In genomic region chrX:74923942-74924448, GRCh38 we compare ENCODE assay signal across 8 cellular contexts. TPM values are rescaled to one million over a fixed set of nuclear protein-coding genes. Genes with fewer than 3 reads are reported as not detected.
DNase-seq lines count a peak whose midpoint lies in the region; ATAC-seq and TF ChIP-seq lines count a peak whose summit lies in the region.

No MANE protein-coding gene starts in this region.

- H3K9ac ChIP-seq in HUES64 (ENCODE audit: low read depth, low read length) (no peak overlapping the region), mesendoderm (ENCODE audit: low read length) (no peak overlapping the region)

- POLR2A ChIA-PET in HEK293T (lab: Yijun Ruan, JAX) = no interaction called here

- TF ChIP-seq POLR2A in thyroid gland (IDR thresholded peaks at IDR 0.05) = no peak

- H3K4ac ChIP-seq in mesendoderm (ENCODE audit: low read depth, low read length) = no peak overlapping the region

- H3K79me1 ChIP-seq in mesendoderm (ENCODE audit: low read length) = no peaks in the 10 kb centered on the region

- H2BK5ac ChIP-seq in mesendoderm (ENCODE audit: low read length) = no peak overlapping the region

- peak overlapping the region; percentile 79 for H3K56ac ChIP-seq in mesendoderm (ENCODE audit: low read length)

- H3K4me3 ChIP-seq in right atrium auricular region (peak overlapping the region in 1 of 2 donors; percentile 51), HUES64 (ENCODE audit: low read length) (peak overlapping the region; percentile 56), mesendoderm (ENCODE audit: low read length) (no peak overlapping the region), thyroid gland (replicated peaks in 1 of 3) (peak overlapping the region in 2 of 3 donors; percentile 15 to 23)

- no peak overlapping the region for H2AK5ac ChIP-seq in mesendoderm (ENCODE audit: low read length)

- 5% methylated on average over 51 of the region's 51 CpGs for WGBS in HUES64
- WGBS in mesendoderm (ENCODE audit: extremely low coverage, insufficient coverage, low lambda C conversion rate) = no CpG with 5 or more reads among the region's 51 CpGs
- 2 to 11% methylated on average over 6 to 23 of the region's 51 CpGs for WGBS in thyroid gland, 2 donors

- no peaks in the 10 kb centered on the region for H3K79me2 ChIP-seq in mesendoderm (ENCODE audit: control insufficient read depth, insufficient read depth, low read length)

- H3K36me3 ChIP-seq in right atrium auricular region = no peaks in the 10 kb centered on the region
- H3K36me3 ChIP-seq in HUES64 (ENCODE audit: insufficient read depth, low read length) = no peaks in the 10 kb centered on the region
- H3K36me3 ChIP-seq in mesendoderm (ENCODE audit: control insufficient read depth, insufficient read depth, low read length) = no peaks in the 10 kb centered on the region
- H3K36me3 ChIP-seq in thyroid gland = no peaks in the 10 kb centered on the region

- H2BK15ac ChIP-seq in mesendoderm (replicated peaks; ENCODE audit: low read depth) = no peak overlapping the region

- DNase-seq in Right ventricle myocardium superior = peak; percentile 34
- DNase-seq in right atrium auricular region (ENCODE audit: low spot score) = no peak
- peak; percentile 18 for DNase-seq in mesendoderm
- DNase-seq in thyroid gland = peak; percentile 22 to 25
- no peak for DNase-seq in HEK293T (ENCODE audit: extremely low spot score)

- H4K8ac ChIP-seq in mesendoderm (ENCODE audit: low read depth, low read length) = no peak overlapping the region

- peaks cover 0 to 8% of the 10 kb centered on the region in 2 donors for H3K27me3 ChIP-seq in right atrium auricular region
- H3K27me3 ChIP-seq in HUES64 (ENCODE audit: insufficient read depth, low read length) = peaks cover 49% of the 10 kb centered on the region
- H3K27me3 ChIP-seq in mesendoderm (ENCODE audit: insufficient read depth, low read length, poor library complexity) = no peaks in the 10 kb centered on the region
- peaks cover 6% of the 10 kb centered on the region for H3K27me3 ChIP-seq in thyroid gland

- H3K9me3 ChIP-seq in right atrium auricular region (no peaks in the 10 kb centered on the region), HUES64 (ENCODE audit: insufficient read depth, low read depth, low read length) (no peaks in the 10 kb centered on the region), thyroid gland (no peaks in the 10 kb centered on the region)

- H3K18ac ChIP-seq in mesendoderm (ENCODE audit: low read length) = no peak overlapping the region

- no peak for TF ChIP-seq CTCF in right atrium auricular region (IDR thresholded peaks at IDR 0.05)
- TF ChIP-seq CTCF in thyroid gland (IDR thresholded peaks at IDR 0.05) = no peak

- CTCF ChIA-PET in HEK293T (lab: Yijun Ruan, JAX) = no interaction called here

- H2BK120ac ChIP-seq in mesendoderm (ENCODE audit: low read depth, low read length) = no peak overlapping the region

- H3K4me1 ChIP-seq in right atrium auricular region = peaks cover 0 to 6% of the 10 kb centered on the region in 2 donors
- H3K4me1 ChIP-seq in HUES64 (ENCODE audit: insufficient read depth, low read length) = no peaks in the 10 kb centered on the region
- H3K4me1 ChIP-seq in mesendoderm (ENCODE audit: control insufficient read depth, low read depth, low read length) = no peaks in the 10 kb centered on the region
- peaks cover 0 to 8% of the 10 kb centered on the region in 2 donors for H3K4me1 ChIP-seq in thyroid gland

- intact Hi-C loops in Right ventricle myocardium superior (cut with DNase I) = no loop called here
- intact Hi-C loops in thyroid gland (cut with DNase I) = no loop called here

- H4K5ac ChIP-seq in mesendoderm (ENCODE audit: low read length) = no peak overlapping the region

- ATAC-seq in Right ventricle myocardium superior (ENCODE audit: poor library complexity) (peak; percentile 19), GM21447 (IDR thresholded peaks at IDR 0.05; ENCODE audit: unreplicated experiment) (no peak)

- peak overlapping the region; percentile 56 for H3K4me2 ChIP-seq in mesendoderm (ENCODE audit: low read length)

- no peak overlapping the region for H3K23ac ChIP-seq in mesendoderm (ENCODE audit: low read length)

- H3K27ac ChIP-seq in right atrium auricular region (no peak overlapping the region), HUES64 (ENCODE audit: low read depth, low read length) (no peak overlapping the region), angular gyrus (ENCODE audit: low read depth, low read length) (peak overlapping the region; percentile 30), mesendoderm (ENCODE audit: low read depth, low read length) (no peak overlapping the region), thyroid gland (peak overlapping the region in 1 of 3 donors; percentile 40)

TF ChIP-seq in HEK293T, 16 proteins besides CTCF, POLR2A, EP300 and RAD21:
- TF ChIP-seq FOXK2 (IDR thresholded peaks at IDR 0.05) = no peak
- no peak for TF ChIP-seq LEF1 (IDR thresholded peaks at IDR 0.05; ENCODE audit: borderline replicate concordance)
- TF ChIP-seq TARDBP (IDR thresholded peaks at IDR 0.05) = no peak
TF ChIP-seq in HEK293T: peak in this region for 0.

RNA-seq across cellular contexts. Expression of gene NEXMIF, which starts 1.3 kb away (rescaled TPM):
- total RNA-seq in Right ventricle myocardium superior (0.16 TPM), right atrium auricular region (under 1 TPM; 0.26 to 0.35 TPM), thyroid gland (1 to 10 TPM; 1.6 to 2.5 (median 2.1) TPM)
- 0.25 TPM for polyA plus RNA-seq in HUES64 (2013, experiment 1 of 2)
- polyA plus RNA-seq in HUES64 (2013, experiment 2 of 2) = 0.25 TPM
- polyA plus RNA-seq in mesendoderm (2013, experiment 1 of 2) = 0.07 TPM
- 0.06 TPM for polyA plus RNA-seq in mesendoderm (2013, experiment 2 of 2)

Comparison
In these comparisons a context has a peak if more than half of its experiments do, and no peak if none do; other contexts are left out.
1. DNase-seq: peak in Right ventricle myocardium superior (single experiment), mesendoderm (single experiment) and thyroid gland (2 of 2); none in right atrium auricular region (single experiment) and HEK293T (single experiment).